Comparison of ENCODE assay signal across 35 cellular contexts in the genomic region with DNA sequence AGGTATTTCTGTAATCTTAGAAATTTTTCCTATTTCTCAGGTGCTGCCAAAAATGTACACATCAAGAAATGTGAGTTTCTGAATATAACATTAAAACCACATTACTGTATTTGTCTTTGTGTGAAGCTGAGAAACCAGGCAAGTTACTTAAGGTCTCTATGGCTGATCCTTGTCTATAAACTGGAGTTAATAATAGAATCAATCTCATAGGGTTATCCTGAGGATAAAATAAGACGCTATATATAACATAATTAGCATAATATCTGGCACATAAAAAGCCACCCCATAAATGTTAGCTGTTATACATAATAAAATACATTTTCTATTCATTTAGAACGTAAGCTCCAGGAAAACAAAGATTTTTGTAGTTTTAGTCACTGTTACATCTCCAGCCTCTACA.
"Had no signal": no experiment of that assay in that cellular context is flagged by ENCODE, and none has a peak within 500 bp of the region (broad histone marks: within the 10 kb centered on the region; RNA-seq: fewer than 3 reads in every experiment).

No MANE protein-coding gene starts in this region.

- H3K27me3 ChIP-seq: adrenal gland, ascending aorta, body of pancreas, brain microvascular endothelial cell, breast epithelium, cardiac muscle cell had no signal

- H3K9me3 ChIP-seq: adrenal gland, ascending aorta, body of pancreas, breast epithelium had no signal

- H3K4me3 ChIP-seq: adrenal gland, ascending aorta, body of pancreas, breast epithelium, cardiac muscle cell had no signal

- H3K27ac ChIP-seq: adrenal gland, ascending aorta, body of pancreas, brain microvascular endothelial cell, breast epithelium, cardiac muscle cell had no signal

- DNase-seq: activated effector memory CD4-positive, alpha-beta T cell treated with anti-CD3 and anti-CD28 coated beads, Interleukin-2, amount 50 U/mL, for 16 hours; activated effector memory CD4-positive, alpha-beta T cell treated with Interleukin-2 at 50 U/mL for 16 hours; activated gamma-delta T cell; activated gamma-delta T cell treated with Interleukin-2 at 50 U/mL for 16 hours; activated naive CD4-positive, alpha-beta T cell; activated naive CD4-positive, alpha-beta T cell treated with anti-CD3 and anti-CD28 coated beads for 36 hours; activated naive CD4-positive, alpha-beta T cell treated with anti-CD3 and anti-CD28 coated beads, Interleukin-2, amount 10 ng/mL, durations not matched to agents 7 days and 5 days; activated naive CD4-positive, alpha-beta T cell treated with anti-CD3 and anti-CD28 coated beads, Interleukin-2, amount 50 U/mL, for 16 hours; activated naive CD4-positive, alpha-beta T cell treated with Interleukin-2 at 50 U/mL for 16 hours; activated naive CD8-positive, alpha-beta T cell treated with anti-CD3 and anti-CD28 coated beads for 36 hours; activated naive CD8-positive, alpha-beta T cell treated with anti-CD3 and anti-CD28 coated beads, Interleukin-2, amount 10 ng/mL, durations not matched to agents 7 days and 5 days; activated naive CD8-positive, alpha-beta T cell treated with anti-CD3 and anti-CD28 coated beads, Interleukin-2, amount 50 U/mL, for 24 hours; activated T-cell treated with anti-CD3 and anti-CD28 coated beads for 4 hours; activated T-cell treated with anti-CD3 and anti-CD28 coated beads, Interleukin-2, amount 50 U/mL, for 1 hour; activated T-cell treated with anti-CD3 and anti-CD28 coated beads, Interleukin-2, amount 50 U/mL, for 24 hours; activated T-cell treated with anti-CD3 and anti-CD28 coated beads, Interleukin-2, amount 50 U/mL, for 4 hours; activated T-cell treated with anti-CD3 and anti-CD28 coated beads, Interleukin-2, amount 50 U/mL, for 48 hours; activated T-cell treated with anti-CD3 and anti-CD28 coated beads, Interleukin-2, amount 50 U/mL, for 72 hours; adrenal gland; amniotic stem cell; amygdala; anterior cingulate cortex; aorta; body of pancreas; brain microvascular endothelial cell; caudate nucleus; central memory CD4-positive, alpha-beta T cell; cerebellar nuclear complex had no signal

- FAIRE-seq: astrocyte, bronchial epithelial cell had no signal

- ATAC-seq: activated naive CD4-positive, alpha-beta T cell treated with anti-CD3 and anti-CD28 coated beads, Interleukin-2, amount 50 U/mL, for 72 hours; activated naive CD8-positive, alpha-beta T cell treated with anti-CD3 and anti-CD28 coated beads, Interleukin-2, amount 50 U/mL, for 24 hours; activated T-cell treated with anti-CD3 and anti-CD28 coated beads, Interleukin-2, amount 50 U/mL, for 4 hours; activated T-cell treated with anti-CD3 and anti-CD28 coated beads, Interleukin-2, amount 50 U/mL, for 72 hours; activated T-helper 17 cell treated with anti-CD3 and anti-CD28 coated beads, Interleukin-2, amount 50 U/mL, for 72 hours; body of pancreas had no signal
